In the genomic region with DNA sequence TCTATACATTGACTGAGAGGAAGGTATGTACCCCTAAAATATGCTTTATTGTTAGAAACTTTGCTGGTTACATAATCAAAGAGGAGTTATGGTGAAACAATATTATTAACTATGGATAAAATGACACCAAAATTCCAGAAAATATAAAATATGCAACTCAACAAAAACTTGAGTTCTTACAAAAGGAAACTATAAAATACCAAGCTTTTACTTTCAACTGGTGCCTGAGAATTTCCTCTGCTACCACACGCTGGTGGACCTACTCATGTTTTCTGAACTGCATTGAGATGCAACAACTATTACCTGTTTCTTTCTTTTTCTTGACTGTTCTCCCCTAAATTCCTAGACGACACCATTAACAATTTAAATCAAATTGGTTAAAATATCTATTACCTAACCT, we compare ENCODE assay signal across 27 cellular contexts. TPM values are rescaled to one million over a fixed set of nuclear protein-coding genes. Genes with fewer than 3 reads are reported as not detected.
DNase-seq lines count a peak whose midpoint lies in the region; ATAC-seq and TF ChIP-seq lines count a peak whose summit lies in the region.
"Had no signal": no experiment of that assay in that cellular context is flagged by ENCODE, and none has a peak within 500 bp of the region (broad histone marks: within the 10 kb centered on the region; RNA-seq: fewer than 3 reads in every experiment).

No MANE protein-coding gene starts in this region.

- H3K4me3 Mint-ChIP-seq in stimulated activated naive CD8-positive, alpha-beta T cell treated with anti-CD3 and anti-CD28 coated beads, Interleukin-15, amount 100 ng/mL, for 72 hours: peak overlapping the region in 1 of 2 donors; percentile 26
- H3K4me3 Mint-ChIP-seq: activated CD4-positive, alpha-beta T cell treated with anti-CD3 and anti-CD28 coated beads, Interleukin-2, amount 10 ng/mL, durations not matched to agents 24 days and 14 days; activated naive CD8-positive, alpha-beta T cell treated with anti-CD3 and anti-CD28 coated beads, Interleukin-2, amount 50 U/mL, for 24 hours; CD4-positive, CD25-positive, alpha-beta regulatory T cell; dendritic cell treated with granulocyte-macrophage colony-stimulating factor and Interleukin-4, amounts not matched to agents 40 ng/mL and 50 ng/mL, for 4 days had no signal

- TF ChIP-seq POLR2A in esophagus squamous epithelium (IDR thresholded peaks at IDR 0.05): no peak

- 52 to 64% methylated on average over 2 of the region's 2 CpGs for WGBS in esophagus squamous epithelium, 2 donors

- TF ChIP-seq CTCF in OCI-LY1 (IDR thresholded peaks at IDR 0.05; ENCODE audit: low read length) (no peak), esophagus squamous epithelium (IDR thresholded peaks at IDR 0.05) (no peak)

- H4K20me1 ChIP-seq in OCI-LY1 (ENCODE audit: insufficient read depth, low read length): no peaks in the 10 kb centered on the region

- no peak overlapping the region for H3K9ac ChIP-seq in OCI-LY1 (ENCODE audit: low read length)

- peak overlapping the region; percentile 47 for H3K27ac ChIP-seq in OCI-LY1 (ENCODE audit: low read depth, low read length, poor library complexity, severe bottlenecking)
- peak overlapping the region in 3 of 4 donors; percentile 63 to 99 (median 73) for H3K27ac ChIP-seq in esophagus squamous epithelium
- H3K27ac ChIP-seq: right atrium auricular region, SJSA1 had no signal

- H3K4me3 ChIP-seq in OCI-LY1 (ENCODE audit: low read depth, low read length, poor library complexity, severe bottlenecking) (no peak overlapping the region), esophagus squamous epithelium (no peak overlapping the region)
- H3K4me3 ChIP-seq: left ventricle myocardium inferior, MG63, right atrium auricular region, SJSA1, smooth muscle cell had no signal

- H3K27me3 Mint-ChIP-seq in stimulated activated naive CD8-positive, alpha-beta T cell treated with anti-CD3 and anti-CD28 coated beads, Interleukin-15, amount 100 ng/mL, for 72 hours: no peaks in the 10 kb centered on the region
- H3K27me3 Mint-ChIP-seq: activated CD4-positive, alpha-beta T cell treated with anti-CD3 and anti-CD28 coated beads, Interleukin-2, amount 10 ng/mL, durations not matched to agents 24 days and 14 days; activated naive CD8-positive, alpha-beta T cell treated with anti-CD3 and anti-CD28 coated beads, Interleukin-2, amount 50 U/mL, for 24 hours; CD4-positive, CD25-positive, alpha-beta regulatory T cell; dendritic cell treated with granulocyte-macrophage colony-stimulating factor and Interleukin-4, amounts not matched to agents 40 ng/mL and 50 ng/mL, for 4 days had no signal

- no peaks in the 10 kb centered on the region for H3F3A ChIP-seq in OCI-LY1 (ENCODE audit: insufficient read depth, low read length)

- H3K9me2 ChIP-seq in OCI-LY1 (ENCODE audit: low read depth, low read length): no peaks in the 10 kb centered on the region

- no peak for ATAC-seq in stimulated activated naive CD8-positive, alpha-beta T cell treated with anti-CD3 and anti-CD28 coated beads, Interleukin-15, amount 100 ng/mL, for 72 hours
- ATAC-seq in stimulated activated naive CD8-positive, alpha-beta T cell treated with anti-CD3 and anti-CD28 coated beads, Interleukin-15, Interleukin-2, amounts not matched to agents 100 U/mL and 50 U/mL, for 24 hours: no peak
- no peak for ATAC-seq in HG02763 (IDR thresholded peaks at IDR 0.05; ENCODE audit: unreplicated experiment)
- ATAC-seq: activated naive CD8-positive, alpha-beta T cell treated with anti-CD3 and anti-CD28 coated beads, Interleukin-2, amount 50 U/mL, for 24 hours had no signal

- H3K4me1 Mint-ChIP-seq in stimulated activated naive CD8-positive, alpha-beta T cell treated with anti-CD3 and anti-CD28 coated beads, Interleukin-15, amount 100 ng/mL, for 72 hours: peaks cover 31% of the 10 kb centered on the region

- H3K27me3 ChIP-seq in OCI-LY1 (ENCODE audit: insufficient read depth, low read length) (no peaks in the 10 kb centered on the region), esophagus squamous epithelium (no peaks in the 10 kb centered on the region)
- H3K27me3 ChIP-seq: MG63, right atrium auricular region, SJSA1 had no signal

- H3K79me2 ChIP-seq in OCI-LY1 (ENCODE audit: insufficient read depth, low read length): no peaks in the 10 kb centered on the region

- H3K27ac Mint-ChIP-seq in stimulated activated naive CD8-positive, alpha-beta T cell treated with anti-CD3 and anti-CD28 coated beads, Interleukin-15, amount 100 ng/mL, for 72 hours: peak overlapping the region; percentile 19 to 74
- H3K27ac Mint-ChIP-seq: activated CD4-positive, alpha-beta T cell treated with anti-CD3 and anti-CD28 coated beads, Interleukin-2, amount 10 ng/mL, durations not matched to agents 24 days and 14 days; activated naive CD8-positive, alpha-beta T cell treated with anti-CD3 and anti-CD28 coated beads, Interleukin-2, amount 50 U/mL, for 24 hours; CD4-positive, CD25-positive, alpha-beta regulatory T cell; dendritic cell treated with granulocyte-macrophage colony-stimulating factor and Interleukin-4, amounts not matched to agents 40 ng/mL and 50 ng/mL, for 4 days had no signal

- H3K36me3 ChIP-seq in OCI-LY1 (ENCODE audit: insufficient read depth, low read length): no peaks in the 10 kb centered on the region
- no peaks in the 10 kb centered on the region for H3K36me3 ChIP-seq in esophagus squamous epithelium
- H3K36me3 ChIP-seq: left ventricle myocardium inferior, MG63, right atrium auricular region, SJSA1 had no signal

- intact Hi-C loops in esophagus squamous epithelium (cut with DNase I): no loop called here

- H3K9me3 Mint-ChIP-seq in stimulated activated naive CD8-positive, alpha-beta T cell treated with anti-CD3 and anti-CD28 coated beads, Interleukin-15, amount 100 ng/mL, for 72 hours: no peaks in the 10 kb centered on the region
- H3K9me3 Mint-ChIP-seq: activated naive CD8-positive, alpha-beta T cell treated with anti-CD3 and anti-CD28 coated beads, Interleukin-2, amount 50 U/mL, for 24 hours; CD4-positive, CD25-positive, alpha-beta regulatory T cell; dendritic cell treated with granulocyte-macrophage colony-stimulating factor and Interleukin-4, amounts not matched to agents 40 ng/mL and 50 ng/mL, for 4 days had no signal

- H3K4me1 ChIP-seq in OCI-LY1 (ENCODE audit: insufficient read depth, low read length, severe bottlenecking): peaks cover 53% of the 10 kb centered on the region
- peaks cover 15 to 100% (median 20%) of the 10 kb centered on the region in 3 donors for H3K4me1 ChIP-seq in esophagus squamous epithelium

- no peaks in the 10 kb centered on the region for H3K9me3 ChIP-seq in OCI-LY1 (ENCODE audit: low read length)
- H3K9me3 ChIP-seq in esophagus squamous epithelium: no peaks in the 10 kb centered on the region
- H3K9me3 ChIP-seq: left ventricle myocardium inferior, MG63, right atrium auricular region, SJSA1 had no signal

- DNase-seq in stimulated activated naive CD8-positive, alpha-beta T cell treated with anti-CD3 and anti-CD28 coated beads, Interleukin-15, amount 100 ng/mL, for 72 hours: no peak
- no peak for DNase-seq in stimulated activated naive CD8-positive, alpha-beta T cell treated with anti-CD3 and anti-CD28 coated beads, Interleukin-15, Interleukin-2, amounts not matched to agents 100 U/mL and 50 U/mL, for 24 hours
- DNase-seq in esophagus squamous epithelium (lab: John Stamatoyannopoulos, UW) (no peak), anterior cingulate cortex (lab: John Stamatoyannopoulos, UW) (no peak), T-helper 1 cell (no peak), iPS-NIHi7 (ENCODE audit: extremely low spot score) (no peak)
- DNase-seq: activated CD4-positive, alpha-beta T cell treated with anti-CD3 and anti-CD28 coated beads, Interleukin-2, amount 10 ng/mL, durations not matched to agents 24 days and 14 days; activated gamma-delta T cell; activated naive CD8-positive, alpha-beta T cell treated with anti-CD3 and anti-CD28 coated beads, Interleukin-2, amount 50 U/mL, for 24 hours; activated T-cell treated with anti-CD3 and anti-CD28 coated beads, Interleukin-2, amount 50 U/mL, for 1 hour; CD4-positive, CD25-positive, alpha-beta regulatory T cell; central memory CD4-positive, alpha-beta T cell; H7; islet precursor cell; left ventricle myocardium inferior; NCI-H1417; NCI-H2029 treated with DMSO at 0.1 percent for 48 hours; NCI-H2227 treated with DMSO at 0.1 percent for 48 hours; NCI-H748 treated with DMSO at 0.1 percent for 48 hours; stimulated activated naive CD4-positive, alpha-beta T cell had no signal

- H3K4me2 ChIP-seq in OCI-LY1 (ENCODE audit: low read length): peak overlapping the region; percentile 32; the same call in 1 of the 2 replicates
- H3K4me2 ChIP-seq: smooth muscle cell had no signal

- peak overlapping the region; percentile 4 for H2AFZ ChIP-seq in OCI-LY1 (ENCODE audit: low read length)

RNA-seq across cellular contexts. Expression of gene NFE2L2, which starts 8.2 kb away (rescaled TPM):
- total RNA-seq in esophagus squamous epithelium: 100 to 1,000 TPM; 147 to 315 (median 189) TPM
